Comparison of ENCODE assay signal across 14 cellular contexts in the genomic region with DNA sequence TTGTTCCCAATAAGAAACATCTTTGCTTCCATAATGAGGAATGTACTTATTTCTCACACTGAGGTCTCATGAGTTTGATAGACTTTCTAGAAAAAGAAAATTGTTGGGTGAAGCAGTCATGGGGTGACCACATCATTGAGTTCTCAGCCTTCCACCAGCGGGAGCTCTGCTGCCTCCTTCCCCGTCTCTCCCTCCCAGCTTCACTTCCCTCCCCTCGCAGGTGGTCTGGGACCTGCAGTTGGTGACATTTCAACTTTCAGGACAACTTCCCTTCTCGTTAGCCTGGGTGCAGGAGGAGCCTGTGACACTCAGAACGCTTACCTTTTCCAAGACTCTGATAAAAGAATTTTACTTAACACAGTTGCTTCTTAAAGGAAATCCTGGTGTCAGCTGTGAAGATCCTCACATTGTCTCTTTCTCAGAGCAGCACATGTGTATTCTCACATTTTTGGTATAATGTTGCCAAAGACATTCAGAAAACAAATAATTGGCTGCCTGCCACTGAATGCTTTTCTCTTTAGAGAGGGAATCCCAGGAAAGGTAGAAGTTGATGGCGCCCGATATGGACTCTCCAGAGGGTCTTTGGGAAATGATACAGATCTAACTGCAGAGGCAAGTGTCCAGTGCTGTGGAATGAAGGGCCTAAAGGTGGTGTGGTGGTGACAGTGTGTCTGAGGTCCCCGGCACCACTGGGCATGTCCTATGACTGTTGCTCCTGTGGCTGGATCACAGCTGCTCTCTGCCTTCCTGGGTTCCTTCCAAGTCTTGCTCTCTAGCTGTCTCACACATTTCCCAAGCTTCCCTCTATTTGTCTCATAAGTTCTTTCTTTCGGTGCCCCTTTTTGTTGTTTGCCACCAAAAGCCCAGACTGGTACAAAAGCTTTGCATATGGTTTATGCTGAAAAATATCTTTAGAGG.
"Had no signal": no experiment of that assay in that cellular context is flagged by ENCODE, and none has a peak within 500 bp of the region (broad histone marks: within the 10 kb centered on the region; RNA-seq: fewer than 3 reads in every experiment).

No MANE protein-coding gene starts in this region.

- H3K36me3 ChIP-seq: cardiac muscle cell, tibial artery had no signal

- H3K4me1 ChIP-seq: body of pancreas, tibial artery had no signal

- H3K27ac ChIP-seq: body of pancreas, cardiac muscle cell, tibial artery had no signal

- ATAC-seq: activated CD8-positive, alpha-beta T cell treated with anti-CD3 and anti-CD28 coated beads, Interleukin-2, amount 10 ng/mL, durations not matched to agents 7 days and 5 days; body of pancreas; stimulated activated naive CD8-positive, alpha-beta T cell treated with anti-CD3 and anti-CD28 coated beads, Interleukin-15, amount 100 ng/mL, for 72 hours had no signal

- DNase-seq: activated CD4-positive, alpha-beta T cell treated with anti-CD3 and anti-CD28 coated beads for 1 hour; activated CD4-positive, alpha-beta T cell treated with anti-CD3 and anti-CD28 coated beads, Interleukin-2, amount 50 U/mL, for 1 hour; activated CD8-positive, alpha-beta T cell treated with anti-CD3 and anti-CD28 coated beads, Interleukin-2, amount 10 ng/mL, durations not matched to agents 7 days and 5 days; activated gamma-delta T cell treated with Interleukin-2 at 50 U/mL for 16 hours; body of pancreas; dermis blood vessel endothelial cell; effector CD8-positive, alpha-beta T cell; hippocampal formation; midbrain; occipital lobe; stimulated activated CD4-positive, alpha-beta T cell treated with anti-CD3 and anti-CD28 coated beads, Interleukin-1b, Interleukin-23, amount 100 ng/mL, for 48 hours; stimulated activated naive CD8-positive, alpha-beta T cell treated with anti-CD3 and anti-CD28 coated beads, Interleukin-15, amount 100 ng/mL, for 72 hours; tibial artery had no signal

- H3K4me3 ChIP-seq: body of pancreas, cardiac muscle cell, tibial artery had no signal

- H3K9me3 ChIP-seq: body of pancreas, tibial artery had no signal

- H3K27me3 ChIP-seq: body of pancreas, cardiac muscle cell, tibial artery had no signal
